In genomic region chr12:66409195-66409871, GRCh38 we compare ENCODE assay signal across 8 cellular contexts.
DNase-seq lines count a peak whose midpoint lies in the region; ATAC-seq and TF ChIP-seq lines count a peak whose summit lies in the region.

No MANE protein-coding gene starts in this region.

- CTCF ChIA-PET in CD4-positive, alpha-beta T cell (lab: Charles Lee): interaction anchor here (1.0 to 1.9 kb wide), 2 partner anchors 10 to 140 kb away, joined by 3 to 13 read pairs; no protein-coding TSS in a partner anchor
- CTCF ChIA-PET in activated CD8-positive, alpha-beta T cell treated with anti-CD3 and anti-CD28 coated beads, Interleukin-2, amount 10 ng/mL, durations not matched to agents 7 days and 5 days (lab: Charles Lee): interaction anchor here (0.7 to 4.3 kb wide), 22 partner anchors 9 to 469 kb away, joined by 3 to 37 read pairs (median 4); partner anchors contain the start of genes HELB and TMBIM4

- POLR2A ChIA-PET in CD4-positive, alpha-beta T cell (lab: Charles Lee): interaction anchor here (1.3 kb wide), 1 partner anchor 10 kb away, joined by 3 read pairs; no protein-coding TSS in a partner anchor
- POLR2A ChIA-PET in activated CD8-positive, alpha-beta T cell treated with anti-CD3 and anti-CD28 coated beads, Interleukin-2, amount 10 ng/mL, durations not matched to agents 7 days and 5 days (lab: Charles Lee): interaction anchor here (0.6 kb wide), 1 partner anchor 78 kb away, joined by 3 read pairs; no protein-coding TSS in a partner anchor

- peaks cover 19% of the 10 kb centered on the region for H3K27me3 Mint-ChIP-seq in CD4-positive, alpha-beta T cell
- peaks cover 8% of the 10 kb centered on the region for H3K27me3 Mint-ChIP-seq in activated CD8-positive, alpha-beta T cell treated with anti-CD3 and anti-CD28 coated beads, Interleukin-2, amount 10 ng/mL, durations not matched to agents 7 days and 5 days (ENCODE audit: low read depth)

- no peaks in the 10 kb centered on the region for H3K4me1 Mint-ChIP-seq in CD4-positive, alpha-beta T cell (ENCODE audit: low read depth)
- H3K4me1 Mint-ChIP-seq in activated CD8-positive, alpha-beta T cell treated with anti-CD3 and anti-CD28 coated beads, Interleukin-2, amount 10 ng/mL, durations not matched to agents 7 days and 5 days (ENCODE audit: low read depth): no peaks in the 10 kb centered on the region

- peak; percentile 93 for TF ChIP-seq CTCF in CD4-positive, alpha-beta T cell (IDR thresholded peaks at IDR 0.05)
- peak; percentile 83 for TF ChIP-seq CTCF in fibroblast of villous mesenchyme (IDR thresholded peaks at IDR 0.05; ENCODE audit: insufficient read depth, low read depth, low read length)
- peak; percentile 69 for TF ChIP-seq CTCF in retinal pigment epithelial cell (conservative IDR thresholded peaks at IDR 0.05; ENCODE audit: low read depth, low read length)

- no peak overlapping the region for H3K27ac ChIP-seq in CD4-positive, alpha-beta T cell (ENCODE audit: low read depth, low read length)

- H3K9me3 ChIP-seq in CD4-positive, alpha-beta T cell (ENCODE audit: control insufficient read depth, low read length): no peaks in the 10 kb centered on the region

- peak in 8 of 10 experiments; percentile 4 to 29 (median 22) for DNase-seq in CD4-positive, alpha-beta T cell
- DNase-seq in NCI-H2171 (lab: John Stamatoyannopoulos, UW): peak; percentile 9
- DNase-seq in activated CD8-positive, alpha-beta T cell treated with anti-CD3 and anti-CD28 coated beads, Interleukin-2, amount 10 ng/mL, durations not matched to agents 7 days and 5 days: peak; percentile 63
- peak; percentile 75 for DNase-seq in fibroblast of villous mesenchyme (ENCODE audit: low read depth)
- DNase-seq in retinal pigment epithelial cell (ENCODE audit: low read depth): no peak
- DNase-seq in DMS153 treated with DMSO at 0.1 percent for 48 hours (lab: John Stamatoyannopoulos, UW; ENCODE audit: unreplicated experiment): no peak
- DNase-seq in NCI-H2196 (lab: John Stamatoyannopoulos, UW; ENCODE audit: unreplicated experiment): no peak

- H3K9me3 Mint-ChIP-seq in CD4-positive, alpha-beta T cell: no peaks in the 10 kb centered on the region
- no peaks in the 10 kb centered on the region for H3K9me3 Mint-ChIP-seq in activated CD8-positive, alpha-beta T cell treated with anti-CD3 and anti-CD28 coated beads, Interleukin-2, amount 10 ng/mL, durations not matched to agents 7 days and 5 days (ENCODE audit: insufficient read depth)

- no peak overlapping the region for H3K27ac Mint-ChIP-seq in CD4-positive, alpha-beta T cell
- no peak overlapping the region for H3K27ac Mint-ChIP-seq in activated CD8-positive, alpha-beta T cell treated with anti-CD3 and anti-CD28 coated beads, Interleukin-2, amount 10 ng/mL, durations not matched to agents 7 days and 5 days

- H3K4me3 ChIP-seq in fibroblast of villous mesenchyme (ENCODE audit: low read depth, low read length) (no peak overlapping the region), retinal pigment epithelial cell (ENCODE audit: low read length) (no peak overlapping the region)

- H3K36me3 Mint-ChIP-seq in CD4-positive, alpha-beta T cell (ENCODE audit: low read depth): no peaks in the 10 kb centered on the region
- H3K36me3 Mint-ChIP-seq in activated CD8-positive, alpha-beta T cell treated with anti-CD3 and anti-CD28 coated beads, Interleukin-2, amount 10 ng/mL, durations not matched to agents 7 days and 5 days (ENCODE audit: low read depth): no peaks in the 10 kb centered on the region

- no peak overlapping the region for H3K4me3 Mint-ChIP-seq in CD4-positive, alpha-beta T cell
- H3K4me3 Mint-ChIP-seq in activated CD8-positive, alpha-beta T cell treated with anti-CD3 and anti-CD28 coated beads, Interleukin-2, amount 10 ng/mL, durations not matched to agents 7 days and 5 days: no peak overlapping the region

- H3K27me3 ChIP-seq in CD4-positive, alpha-beta T cell (ENCODE audit: control insufficient read depth, insufficient read depth, low read length): no peaks in the 10 kb centered on the region

- intact Hi-C loops in CD4-positive, alpha-beta T cell (cut with DNase I, micrococcal nuclease): loop anchor here (1.0 to 5.0 kb wide), 7 partner anchors 130 to 1517 kb away; no protein-coding TSS in a partner anchor

- no peak for ATAC-seq in CD4-positive, alpha-beta T cell (ENCODE audit: poor library complexity)
- peak; percentile 63 for ATAC-seq in GM19351 (IDR thresholded peaks at IDR 0.05; ENCODE audit: unreplicated experiment)
- ATAC-seq in activated CD8-positive, alpha-beta T cell treated with anti-CD3 and anti-CD28 coated beads, Interleukin-2, amount 10 ng/mL, durations not matched to agents 7 days and 5 days: peak; percentile 42

Comparison
In these comparisons a context has a peak if more than half of its experiments do, and no peak if none do; other contexts are left out.
1. DNase-seq: peak in CD4-positive, alpha-beta T cell (8 of 10), NCI-H2171 (single experiment), activated CD8-positive, alpha-beta T cell treated with anti-CD3 and anti-CD28 coated beads, Interleukin-2, amount 10 ng/mL, durations not matched to agents 7 days and 5 days (single experiment) and fibroblast of villous mesenchyme (single experiment); none in retinal pigment epithelial cell (single experiment), DMS153 treated with DMSO at 0.1 percent for 48 hours (single experiment) and NCI-H2196 (single experiment).
2. Peak in every context shown above with its lines, with median percentiles within 50 percentile points of each other: CTCF ChIP-seq.